ENCODE assay signal across 9 cellular contexts in genomic region chr5:102152906-102153787, GRCh38.
DNase-seq lines count a peak whose midpoint lies in the region; ATAC-seq and TF ChIP-seq lines count a peak whose summit lies in the region.
"Had no signal": no experiment of that assay in that cellular context is flagged by ENCODE, and none has a peak within 500 bp of the region (broad histone marks: within the 10 kb centered on the region; RNA-seq: fewer than 3 reads in every experiment).

No MANE protein-coding gene starts in this region.

- no peaks in the 10 kb centered on the region for H3K9me3 ChIP-seq in hepatocyte (ENCODE audit: low read depth)
- H3K9me3 ChIP-seq in upper lobe of right lung: no peaks in the 10 kb centered on the region
- H3K9me3 ChIP-seq in tibial artery: no peaks in the 10 kb centered on the region

- H3K9me3 Mint-ChIP-seq in activated naive CD4-positive, alpha-beta T cell treated with anti-CD3 and anti-CD28 coated beads, Interleukin-2, amount 50 U/mL, for 72 hours: no peaks in the 10 kb centered on the region

- H2AFZ ChIP-seq in hepatocyte: peak overlapping the region; percentile 10

- DNase-seq in activated naive CD4-positive, alpha-beta T cell treated with anti-CD3 and anti-CD28 coated beads, Interleukin-2, amount 50 U/mL, for 72 hours (ENCODE audit: low spot score in 2 of 2): no peak
- DNase-seq in activated naive CD4-positive, alpha-beta T cell treated with anti-CD3 and anti-CD28 coated beads, Interleukin-2, amount 50 U/mL, for 16 hours: no peak
- DNase-seq in KG1 (lab: John Stamatoyannopoulos, UW) (peak; percentile 4), SHP77 treated with DMSO at 0.1 percent for 48 hours (lab: John Stamatoyannopoulos, UW) (peak; percentile 65), hepatocyte (ENCODE audit: low spot score) (peak; percentile 58), upper lobe of right lung (no peak), tibial artery (no peak)

- peak overlapping the region; percentile 40 for H3K4me2 ChIP-seq in hepatocyte

- ATAC-seq in activated naive CD4-positive, alpha-beta T cell treated with anti-CD3 and anti-CD28 coated beads, Interleukin-2, amount 50 U/mL, for 72 hours: peak; percentile 46 to 61
- ATAC-seq in GM21825 (IDR thresholded peaks at IDR 0.05; ENCODE audit: unreplicated experiment) (peak; percentile 78), upper lobe of right lung (peak; percentile 71)

- peaks cover 6% of the 10 kb centered on the region for H3K4me1 ChIP-seq in hepatocyte (ENCODE audit: insufficient read depth)
- no peaks in the 10 kb centered on the region for H3K4me1 ChIP-seq in upper lobe of right lung
- H3K4me1 ChIP-seq in tibial artery: no peaks in the 10 kb centered on the region

- intact Hi-C loops in upper lobe of right lung (cut with DNase I): no loop called here
- intact Hi-C loops in tibial artery (cut with DNase I; ENCODE audit: low total_unique reads): no loop called here

- H3K27me3 ChIP-seq in hepatocyte (no peaks in the 10 kb centered on the region), upper lobe of right lung (no peaks in the 10 kb centered on the region), tibial artery (no peaks in the 10 kb centered on the region)
- H3K27me3 ChIP-seq: cardiac muscle cell had no signal

- no peak overlapping the region for H3K27ac Mint-ChIP-seq in activated naive CD4-positive, alpha-beta T cell treated with anti-CD3 and anti-CD28 coated beads, Interleukin-2, amount 50 U/mL, for 72 hours

- H3K36me3 ChIP-seq in hepatocyte (replicated peaks; ENCODE audit: insufficient read depth, low read depth): no peaks in the 10 kb centered on the region
- H3K36me3 ChIP-seq in upper lobe of right lung: no peaks in the 10 kb centered on the region
- H3K36me3 ChIP-seq in tibial artery: no peaks in the 10 kb centered on the region
- H3K36me3 ChIP-seq: cardiac muscle cell had no signal

- WGBS in hepatocyte (ENCODE audit: low lambda C conversion rate, missing lambda C conversion rate): 24% methylated on average over 5 of the region's 5 CpGs

- H3K4me3 ChIP-seq in hepatocyte (no peak overlapping the region), upper lobe of right lung (no peak overlapping the region), tibial artery (no peak overlapping the region)
- H3K4me3 ChIP-seq: cardiac muscle cell had no signal

- no peaks in the 10 kb centered on the region for H4K20me1 ChIP-seq in hepatocyte (ENCODE audit: insufficient read depth, poor library complexity, severe bottlenecking)

- H3K79me2 ChIP-seq in hepatocyte: no peaks in the 10 kb centered on the region

- no peaks in the 10 kb centered on the region for H3K36me3 Mint-ChIP-seq in activated naive CD4-positive, alpha-beta T cell treated with anti-CD3 and anti-CD28 coated beads, Interleukin-2, amount 50 U/mL, for 72 hours

- H3K27ac ChIP-seq in hepatocyte (peak overlapping the region; percentile 45), upper lobe of right lung (no peak overlapping the region), tibial artery (no peak overlapping the region)
- H3K27ac ChIP-seq: cardiac muscle cell had no signal

- no peaks in the 10 kb centered on the region for H3K9me2 ChIP-seq in hepatocyte (replicated peaks; ENCODE audit: insufficient read depth)

- peak; percentile 76 for TF ChIP-seq CTCF in hepatocyte (IDR thresholded peaks at IDR 0.05; ENCODE audit: poor library complexity)
- peak; percentile 41 for TF ChIP-seq CTCF in upper lobe of right lung (IDR thresholded peaks at IDR 0.05)
- TF ChIP-seq CTCF in tibial artery (IDR thresholded peaks at IDR 0.05): peak in 1 of 2 experiments; percentile 9

Comparison
In these comparisons a context has a peak if more than half of its experiments do, and no peak if none do; other contexts are left out.
1. DNase-seq: peak in KG1 (single experiment), SHP77 treated with DMSO at 0.1 percent for 48 hours (single experiment) and hepatocyte (single experiment); none in activated naive CD4-positive, alpha-beta T cell treated with anti-CD3 and anti-CD28 coated beads, Interleukin-2, amount 50 U/mL, for 72 hours (0 of 2), activated naive CD4-positive, alpha-beta T cell treated with anti-CD3 and anti-CD28 coated beads, Interleukin-2, amount 50 U/mL, for 16 hours (single experiment), upper lobe of right lung (single experiment) and tibial artery (0 of 2).
2. Peak in every context shown above with its lines, with median percentiles within 50 percentile points of each other: ATAC-seq.